ENCODE assay signal across 8 cellular contexts in genomic region chr14:73058923-73059311, GRCh38. TPM values are rescaled to one million over a fixed set of nuclear protein-coding genes. Genes with fewer than 3 reads are reported as not detected.
DNase-seq lines count a peak whose midpoint lies in the region; ATAC-seq and TF ChIP-seq lines count a peak whose summit lies in the region.

No MANE protein-coding gene starts in this region.

- no peak for TF ChIP-seq CTCF in AG10803 (conservative IDR thresholded peaks at IDR 0.05; ENCODE audit: low read length)
- TF ChIP-seq CTCF in GM13977 (IDR thresholded peaks at IDR 0.05; ENCODE audit: extremely low read depth, insufficient read depth, missing control alignments), result no peak
- TF ChIP-seq CTCF in fibroblast of pulmonary artery (IDR thresholded peaks at IDR 0.05; ENCODE audit: low read length, missing control alignments), result no peak
- TF ChIP-seq CTCF in ovary (IDR thresholded peaks at IDR 0.05), result no peak
- TF ChIP-seq CTCF in natural killer cell (IDR thresholded peaks at IDR 0.05), result no peak

- no peaks in the 10 kb centered on the region for H3K9me3 Mint-ChIP-seq in natural killer cell

- H3K4me3 Mint-ChIP-seq in natural killer cell, result no peak overlapping the region

- H3K4me3 ChIP-seq in AG10803 (ENCODE audit: low read length) (peak overlapping the region; percentile 94), SJSA1 (peak overlapping the region; percentile 65), fibroblast of pulmonary artery (replicated peaks; ENCODE audit: low read depth, low read length) (peak overlapping the region; percentile 98), ovary (peak overlapping the region; percentile 71)

- H3K27me3 ChIP-seq in SJSA1 (replicated peaks), result no peaks in the 10 kb centered on the region
- no peaks in the 10 kb centered on the region for H3K27me3 ChIP-seq in ovary

- peaks cover 14% of the 10 kb centered on the region for H3K4me1 ChIP-seq in SJSA1 (replicated peaks)
- peaks cover 5% of the 10 kb centered on the region for H3K4me1 ChIP-seq in ovary (ENCODE audit: insufficient read depth)

- no peak for TF ChIP-seq POLR2A in ovary (IDR thresholded peaks at IDR 0.05)

- no peak overlapping the region for H3K27ac Mint-ChIP-seq in natural killer cell

- H3K4me1 Mint-ChIP-seq in natural killer cell, result peaks cover 26 to 29% of the 10 kb centered on the region in 2 donors

- in situ Hi-C loops in GM13977 (cut with MboI; ENCODE audit: low pct_unique_long_range_greater_than_20kb, low sequenced_read_pairs, unreplicated experiment), result no loop called here

- ATAC-seq in HG03196 (IDR thresholded peaks at IDR 0.05; ENCODE audit: unreplicated experiment), result peak; percentile 10
- no peak for ATAC-seq in natural killer cell

- DNase-seq in AG10803 (ENCODE audit: low read depth) (peak; percentile 17), GM13977 (ENCODE audit: low spot score) (peak; percentile 56), SJSA1 (ENCODE audit: low read depth in 1 of 2, low spot score in 2 of 2) (peak; percentile 46 to 56), fibroblast of pulmonary artery (ENCODE audit: low read depth) (no peak), ovary (no peak), activated gamma-delta T cell treated with Interleukin-2 at 50 U/mL for 16 hours (no peak), natural killer cell (no peak)

- intact Hi-C loops in ovary (cut with DNase I), result no loop called here
- intact Hi-C loops in natural killer cell (cut with micrococcal nuclease), result loop anchor here (1.0 to 2.0 kb wide), 3 partner anchors 32 to 132 kb away; partner anchors contain the start of genes DCAF4, PSEN1 and ZFYVE1

- H3K36me3 Mint-ChIP-seq in natural killer cell, result no peaks in the 10 kb centered on the region

- H3K27me3 Mint-ChIP-seq in natural killer cell (ENCODE audit: low read depth in 2 of 2), result no peaks in the 10 kb centered on the region

- TF ChIP-seq EP300 in ovary (IDR thresholded peaks at IDR 0.05), result no peak

- H3K27ac ChIP-seq in SJSA1, result peak overlapping the region; percentile 82
- peak overlapping the region; percentile 75 to 87 for H3K27ac ChIP-seq in ovary

- peaks cover 42% of the 10 kb centered on the region for H3K36me3 ChIP-seq in SJSA1
- H3K36me3 ChIP-seq in ovary, result no peaks in the 10 kb centered on the region

- H3K9me3 ChIP-seq in SJSA1 (replicated peaks) (no peaks in the 10 kb centered on the region), ovary (no peaks in the 10 kb centered on the region)

- WGBS in ovary, 3 donors, result 0 to 1% (median 1%) methylated on average over 18 of the region's 18 CpGs

RNA-seq across cellular contexts. Expression of gene RBM25, which starts 0.6 kb away (rescaled TPM):
- 30.0 and 31.8 TPM in 2 replicates for total RNA-seq in SJSA1 (2014; rRNA removed; shearing (Covaris generic))
- 10 to 100 TPM; 38.6 to 81.0 (median 61.1) TPM for total RNA-seq in ovary
- 10 to 100 TPM; 29.1 to 67.3 TPM for polyA plus RNA-seq in ovary
- 100 to 1,000 TPM; 180 to 185 (median 182) TPM for total RNA-seq in natural killer cell

RNA-seq across cellular contexts. Expression of gene ZFYVE1, which starts 32.0 kb away (rescaled TPM):
- 3.7 and 6.6 TPM in 2 replicates for total RNA-seq in SJSA1 (2014; rRNA removed; shearing (Covaris generic))
- total RNA-seq in ovary, result 10 to 100 TPM in 6 of 7 donors, 1 to 10 TPM in 1; 8.6 to 15.9 (median 12.3) TPM
- 10 to 100 TPM in 1 of 2 donors, 1 to 10 TPM in 1; 8.8 to 17.6 TPM for polyA plus RNA-seq in ovary
- 10 to 100 TPM; 24.1 to 28.6 (median 25.6) TPM for total RNA-seq in natural killer cell

Comparison
In these comparisons a context has a peak if more than half of its experiments do, and no peak if none do; other contexts are left out.
1. DNase-seq: peak in AG10803 (single experiment), GM13977 (single experiment) and SJSA1 (2 of 2); none in fibroblast of pulmonary artery (single experiment), ovary (0 of 5), activated gamma-delta T cell treated with Interleukin-2 at 50 U/mL for 16 hours (single experiment) and natural killer cell (single experiment).
2. Peak in every context shown above with its lines, with median percentiles within 50 percentile points of each other: H3K4me3 ChIP-seq.